ENCODE assay signal across 34 cellular contexts in the genomic region with DNA sequence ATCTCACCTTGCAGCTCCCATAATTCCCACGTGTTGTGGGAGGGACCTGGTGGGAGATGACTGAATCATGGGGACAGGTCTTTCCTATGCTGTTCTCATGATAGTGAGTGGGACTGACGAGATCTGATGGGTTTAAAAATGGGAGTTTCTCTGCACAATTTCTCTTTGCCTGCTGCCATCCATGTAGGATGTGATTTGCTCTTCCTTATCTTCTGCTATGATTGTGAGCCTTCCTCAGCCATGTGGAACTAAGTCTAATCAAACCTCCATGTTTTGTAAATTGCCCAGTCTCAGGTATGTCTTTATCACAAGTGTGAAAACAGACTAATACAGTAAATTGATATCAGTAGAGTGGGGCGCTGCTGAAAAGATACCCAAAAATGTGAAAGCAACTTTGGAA.
"Had no signal": no experiment of that assay in that cellular context is flagged by ENCODE, and none has a peak within 500 bp of the region (broad histone marks: within the 10 kb centered on the region; RNA-seq: fewer than 3 reads in every experiment).

No MANE protein-coding gene starts in this region.

- H3K9me3 ChIP-seq: MG63 had no signal

- H3K4me3 ChIP-seq: MG63 had no signal

- H3K27me3 ChIP-seq: MG63 had no signal

- DNase-seq: Karpas-422, Kasumi-1, MG63, MM.1S, MV-4-11, NCI-H1048, NCI-H1092, NCI-H1092 treated with DMSO at 0.1 percent for 48 hours, NCI-H1105, NCI-H1105 treated with DMSO at 0.1 percent for 48 hours, NCI-H1417, NCI-H1417 treated with DMSO at 0.1 percent for 48 hours, NCI-H1436, NCI-H1436 treated with DMSO at 0.1 percent for 48 hours, NCI-H146, NCI-H1694, NCI-H1694 treated with DMSO at 0.1 percent for 48 hours, NCI-H187, NCI-H187 treated with DMSO at 0.1 percent for 48 hours, NCI-H1930, NCI-H2029, NCI-H2029 treated with DMSO at 0.1 percent for 48 hours, NCI-H2081, NCI-H2081 treated with DMSO at 0.1 percent for 48 hours, NCI-H2107, NCI-H2171, NCI-H2171 treated with DMSO at 0.1 percent for 48 hours, NCI-H2227 treated with DMSO at 0.1 percent for 48 hours, NCI-H226, NCI-H345, NCI-H446, NCI-H446 treated with DMSO at 0.1 percent for 48 hours, NCI-H510A, NCI-H510A treated with DMSO at 0.1 percent for 48 hours had no signal

- H3K36me3 ChIP-seq: MG63 had no signal
